Comparison of ENCODE assay signal across 16 cellular contexts in the genomic region with DNA sequence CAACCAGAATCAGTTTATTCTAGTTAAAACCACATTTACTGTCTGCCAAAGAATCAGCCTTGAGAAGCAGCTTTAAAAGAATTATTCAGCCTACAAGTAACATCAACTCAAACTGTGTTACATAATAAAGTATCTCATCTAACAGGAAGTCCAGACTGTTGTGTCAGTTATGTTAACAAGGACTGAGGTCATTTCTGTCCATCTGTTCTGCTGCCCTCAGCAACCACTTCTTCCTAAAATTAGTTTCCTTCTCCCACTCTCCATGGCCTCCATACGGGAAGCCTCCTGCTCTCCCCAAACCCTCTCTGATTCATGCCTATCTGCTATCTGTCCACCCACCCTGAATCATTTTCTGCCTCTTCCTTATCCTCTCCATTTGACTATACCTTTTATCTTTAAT.
DNase-seq lines count a peak whose midpoint lies in the region; ATAC-seq and TF ChIP-seq lines count a peak whose summit lies in the region.
"Had no signal": no experiment of that assay in that cellular context is flagged by ENCODE, and none has a peak within 500 bp of the region (broad histone marks: within the 10 kb centered on the region; RNA-seq: fewer than 3 reads in every experiment).

No MANE protein-coding gene starts in this region.

- TF ChIP-seq CTCF in SK-N-SH (IDR thresholded peaks at IDR 0.05) (no peak), foreskin fibroblast (IDR thresholded peaks at IDR 0.05; ENCODE audit: low read depth, low read length) (no peak)

- H3K9me2 ChIP-seq in SK-N-SH = no peaks in the 10 kb centered on the region

- no peak for ATAC-seq in GM18502 (IDR thresholded peaks at IDR 0.05; ENCODE audit: poor library complexity, unreplicated experiment)
- ATAC-seq in GM18505 (IDR thresholded peaks at IDR 0.05; ENCODE audit: unreplicated experiment) = no peak
- ATAC-seq: gastrocnemius medialis; stimulated activated effector memory CD8-positive, alpha-beta T cell treated with anti-CD3 and anti-CD28 coated beads, Interleukin-12 subunit alpha, Interleukin-12 subunit beta, amount 100 ng/mL, for 72 hours had no signal

- H3F3A ChIP-seq in SK-N-SH (replicated peaks; ENCODE audit: insufficient read depth) = peaks cover 18% of the 10 kb centered on the region

- H3K4me2 ChIP-seq in SK-N-SH = no peak overlapping the region
- H3K4me2 ChIP-seq: PC-9 had no signal

- DNase-seq in A172 (ENCODE audit: low spot score) = peak; percentile 79
- peak; percentile 15 for DNase-seq in GM03348 (ENCODE audit: low spot score)
- DNase-seq in SK-N-SH = no peak
- peak; percentile 64 to 66 for DNase-seq in foreskin fibroblast
- DNase-seq in T-helper 1 cell = no peak
- DNase-seq in hepatic stellate cell (ENCODE audit: low spot score) = no peak
- DNase-seq: activated CD4-positive, alpha-beta T cell treated with anti-CD3 and anti-CD28 coated beads, Interleukin-2, amount 10 ng/mL, durations not matched to agents 7 days and 5 days; gastrocnemius medialis; immature natural killer cell; NCI-H1105; stimulated activated CD4-positive, alpha-beta T cell treated with anti-CD3 and anti-CD28 coated beads, Interleukin-4, amount 100 ng/mL, for 24 hours had no signal

- H3K4me1 ChIP-seq in SK-N-SH (ENCODE audit: control insufficient read depth in 1 of 2, insufficient read depth in 2 of 2, low read depth in 1 of 2, low read length in 1 of 2) = peaks cover 0 to 33% of the 10 kb centered on the region in 2 experiments; a peak in 2 of 4 replicates

- no peaks in the 10 kb centered on the region for H3K27me3 ChIP-seq in SK-N-SH (ENCODE audit: insufficient read depth)
- H3K27me3 ChIP-seq: ascending aorta, gastrocnemius medialis had no signal

- no peak for TF ChIP-seq POLR2A in GM18505 (IDR thresholded peaks at IDR 0.05; ENCODE audit: borderline replicate concordance, extremely low read depth, insufficient read depth, insufficient read length)

- no peaks in the 10 kb centered on the region for H3K9me3 ChIP-seq in SK-N-SH
- H3K9me3 ChIP-seq: ascending aorta, gastrocnemius medialis had no signal

- H2AFZ ChIP-seq in SK-N-SH (ENCODE audit: low read depth) = 0 out of 2 replicates have a peak overlapping the region, but pooled peaks have one; percentile 30
- H2AFZ ChIP-seq: PC-9 had no signal

- CTCF ChIA-PET in SK-N-SH (lab: Yijun Ruan, JAX) = no interaction called here

- POLR2A ChIA-PET in SK-N-SH (lab: Yijun Ruan, JAX) = no interaction called here

- H4K20me1 ChIP-seq in SK-N-SH (ENCODE audit: insufficient read depth) = no peaks in the 10 kb centered on the region

- TF ChIP-seq EP300 in SK-N-SH (IDR thresholded peaks at IDR 0.05; ENCODE audit: borderline replicate concordance in 1 of 2, low read depth in 1 of 2, low read length in 1 of 2) = no peak

- H3K9ac ChIP-seq in SK-N-SH = no peak overlapping the region

- WGBS in SK-N-SH (ENCODE audit: low lambda C conversion rate) = 27% methylated on average over 1 of the region's 1 CpG

- H3K79me2 ChIP-seq in SK-N-SH (ENCODE audit: insufficient read depth) = no peaks in the 10 kb centered on the region

- no peak for TF ChIP-seq RAD21 in SK-N-SH (IDR thresholded peaks at IDR 0.05; ENCODE audit: low read length)

- H3K36me3 ChIP-seq in SK-N-SH (replicated peaks in 1 of 2; ENCODE audit: control insufficient read depth in 1 of 2, insufficient read depth in 2 of 2, low read length in 1 of 2) = no peaks in the 10 kb centered on the region
- H3K36me3 ChIP-seq: ascending aorta, gastrocnemius medialis had no signal

- H3K27ac ChIP-seq in SK-N-SH (ENCODE audit: low read depth in 2 of 2, low read length in 1 of 2) = peak overlapping the region in 1 of 2 experiments; percentile 88; a peak in 3 of 4 replicates
- H3K27ac ChIP-seq: gastrocnemius medialis, PC-9 had no signal

- H3K4me3 ChIP-seq in SK-N-SH (ENCODE audit: low read depth in 2 of 2, low read length in 1 of 2) (no peak overlapping the region), foreskin fibroblast (ENCODE audit: low read depth in 1 of 2, low read length in 2 of 2) (no peak overlapping the region)
- H3K4me3 ChIP-seq: ascending aorta, gastrocnemius medialis, PC-9 had no signal

TF ChIP-seq in SK-N-SH, 30 proteins besides CTCF, POLR2A, EP300 and RAD21:
- TF ChIP-seq NFIC (IDR thresholded peaks at IDR 0.05; ENCODE audit: borderline replicate concordance) (no peak), NRF1 (IDR thresholded peaks at IDR 0.05; ENCODE audit: low read depth, low read length) (no peak), TCF12 (IDR thresholded peaks at IDR 0.05) (no peak), FOXJ3 (CRISPR knock-in tag; IDR thresholded peaks at IDR 0.05) (no peak), GATA2 (CRISPR knock-in tag; IDR thresholded peaks at IDR 0.05) (no peak), USF2 (IDR thresholded peaks at IDR 0.05; ENCODE audit: borderline replicate concordance, low read depth, low read length) (no peak), YY1 (IDR thresholded peaks at IDR 0.05; ENCODE audit: low read depth) (no peak), SIN3A (IDR thresholded peaks at IDR 0.05; ENCODE audit: borderline replicate concordance, low read depth, low read length) (no peak), SMC3 (IDR thresholded peaks at IDR 0.05; ENCODE audit: low read depth, low read length) (no peak), POLR2AphosphoS5 (IDR thresholded peaks at IDR 0.05; ENCODE audit: low read depth, low read length) (no peak)
- TF ChIP-seq, protein P1, sequence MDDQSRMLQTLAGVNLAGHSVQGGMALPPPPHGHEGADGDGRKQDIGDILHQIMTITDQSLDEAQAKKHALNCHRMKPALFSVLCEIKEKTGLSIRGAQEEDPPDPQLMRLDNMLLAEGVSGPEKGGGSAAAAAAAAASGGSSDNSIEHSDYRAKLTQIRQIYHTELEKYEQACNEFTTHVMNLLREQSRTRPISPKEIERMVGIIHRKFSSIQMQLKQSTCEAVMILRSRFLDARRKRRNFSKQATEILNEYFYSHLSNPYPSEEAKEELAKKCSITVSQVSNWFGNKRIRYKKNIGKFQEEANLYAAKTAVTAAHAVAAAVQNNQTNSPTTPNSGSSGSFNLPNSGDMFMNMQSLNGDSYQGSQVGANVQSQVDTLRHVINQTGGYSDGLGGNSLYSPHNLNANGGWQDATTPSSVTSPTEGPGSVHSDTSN (IDR thresholded peaks at IDR 0.05) = no peak
TF ChIP-seq in SK-N-SH: peak in this region for 0.

Comparison
In these comparisons a context has a peak if more than half of its experiments do, and no peak if none do; other contexts are left out.
1. DNase-seq: peak in A172 (single experiment), GM03348 (single experiment) and foreskin fibroblast (2 of 2); none in SK-N-SH (single experiment), T-helper 1 cell (0 of 5) and hepatic stellate cell (single experiment).